Comparison of ENCODE assay signal across 21 cellular contexts in genomic region chr19:39805120-39805519, GRCh38. TPM values are rescaled to one million over a fixed set of nuclear protein-coding genes. Genes with fewer than 3 reads are reported as not detected.
DNase-seq lines count a peak whose midpoint lies in the region; ATAC-seq and TF ChIP-seq lines count a peak whose summit lies in the region.
"Had no signal": no experiment of that assay in that cellular context is flagged by ENCODE, and none has a peak within 500 bp of the region (broad histone marks: within the 10 kb centered on the region; RNA-seq: fewer than 3 reads in every experiment).

No MANE protein-coding gene starts in this region.

- dilution Hi-C loops in IMR-90 (cut with HindIII; ENCODE audit: low sequenced_read_pairs, unreplicated experiment): no loop called here

- H4K91ac ChIP-seq in IMR-90 (ENCODE audit: insufficient read depth, low read depth, low read length): no peak overlapping the region

- no peak for TF ChIP-seq POLR2A in IMR-90 (IDR thresholded peaks at IDR 0.05; ENCODE audit: low read depth, low read length)
- no peak for TF ChIP-seq POLR2A in gastroesophageal sphincter (IDR thresholded peaks at IDR 0.05)

- no peak overlapping the region for H2AK5ac ChIP-seq in IMR-90 (ENCODE audit: low read depth, low read length)

- in situ Hi-C loops in IMR-90 (cut with MboI; ENCODE audit: low sequenced_read_pairs): no loop called here
- in situ Hi-C loops in brain microvascular endothelial cell (cut with HindIII; ENCODE audit: low pct_ligation_motif_present, low sequenced_read_pairs): no loop called here

- POLR2A ChIA-PET in IMR-90 (lab: Charles Lee; ENCODE audit: unreplicated experiment): no interaction called here

- no peak overlapping the region for H2BK120ac ChIP-seq in IMR-90 (ENCODE audit: low read depth, low read length)

- no peak overlapping the region for H2BK15ac ChIP-seq in IMR-90 (ENCODE audit: low read depth, low read length)

- H4K20me1 ChIP-seq in IMR-90 (ENCODE audit: insufficient read depth, low read length): no peaks in the 10 kb centered on the region; the same call in 1 of the 2 replicates

- TF ChIP-seq CTCF in IMR-90 (conservative IDR thresholded peaks at IDR 0.05; ENCODE audit: low read depth, low read length): no peak
- no peak for TF ChIP-seq CTCF in brain microvascular endothelial cell (IDR thresholded peaks at IDR 0.05; ENCODE audit: low read depth, low read length, missing control alignments)
- no peak for TF ChIP-seq CTCF in psoas muscle (IDR thresholded peaks at IDR 0.05)
- no peak for TF ChIP-seq CTCF in gastroesophageal sphincter (IDR thresholded peaks at IDR 0.05)

- DNase-seq in NCI-H345 (lab: John Stamatoyannopoulos, UW) (peak; percentile 23), NCI-H345 treated with DMSO at 0.1 percent for 48 hours (lab: John Stamatoyannopoulos, UW; ENCODE audit: unreplicated experiment) (no peak), IMR-90 (peak; percentile 15), brain microvascular endothelial cell (peak; percentile 5), psoas muscle (peak in 1 of 2 donors; percentile 21), NCI-H1694 treated with DMSO at 0.1 percent for 48 hours (lab: John Stamatoyannopoulos, UW) (no peak), Kasumi-1 (lab: John Stamatoyannopoulos, UW) (no peak)
- DNase-seq: 8988T; CD4-positive, alpha-beta memory T cell; DMS79 treated with DMSO at 0.1 percent for 48 hours; GDM1; NCI-H1436 treated with DMSO at 0.1 percent for 48 hours; NCI-H2227 treated with DMSO at 0.1 percent for 48 hours; NCI-H526 treated with DMSO at 0.1 percent for 48 hours had no signal

- no peak overlapping the region for H3K18ac ChIP-seq in IMR-90 (ENCODE audit: low read depth, low read length)

- no peaks in the 10 kb centered on the region for H3K4me1 ChIP-seq in IMR-90 (ENCODE audit: control insufficient read depth, insufficient read depth, low read length)
- peaks cover 14% of the 10 kb centered on the region for H3K4me1 ChIP-seq in psoas muscle
- no peaks in the 10 kb centered on the region for H3K4me1 ChIP-seq in gastroesophageal sphincter

- no peak overlapping the region for H3K4me2 ChIP-seq in IMR-90 (ENCODE audit: low read depth, low read length)
- H3K4me2 ChIP-seq: GM23338 had no signal

- no peak overlapping the region for H4K5ac ChIP-seq in IMR-90 (ENCODE audit: low read depth, low read length)

- H3K9me3 ChIP-seq in IMR-90 (ENCODE audit: control insufficient read depth, insufficient read depth, low read length) (peaks cover 2% of the 10 kb centered on the region; the same call in 1 of the 2 replicates), psoas muscle (peaks cover 11% of the 10 kb centered on the region), gastroesophageal sphincter (no peaks in the 10 kb centered on the region)

- H3K4me3 ChIP-seq in IMR-90 (ENCODE audit: insufficient read depth, low read depth, low read length) (no peak overlapping the region), brain microvascular endothelial cell (ENCODE audit: low read depth, low read length) (no peak overlapping the region), psoas muscle (no peak overlapping the region), gastroesophageal sphincter (no peak overlapping the region)
- H3K4me3 ChIP-seq: GM12878, GM23338, SK-N-MC had no signal

- no peak overlapping the region for H2BK20ac ChIP-seq in IMR-90 (ENCODE audit: low read depth, low read length)

- H3K27ac ChIP-seq in IMR-90 (ENCODE audit: insufficient read depth, low read length): no peak overlapping the region
- no peak overlapping the region for H3K27ac ChIP-seq in brain microvascular endothelial cell
- peak overlapping the region; percentile 78 for H3K27ac ChIP-seq in psoas muscle
- H3K27ac ChIP-seq in gastroesophageal sphincter: no peak overlapping the region
- H3K27ac ChIP-seq: RWPE1, SK-N-MC had no signal

- H3K9ac ChIP-seq in IMR-90 (ENCODE audit: low read depth, low read length): no peak overlapping the region

- TF ChIP-seq EP300 in gastroesophageal sphincter (IDR thresholded peaks at IDR 0.05): no peak

- H3K14ac ChIP-seq in IMR-90 (replicated peaks; ENCODE audit: low read depth, low read length): no peak overlapping the region

- no peak overlapping the region for H2AK9ac ChIP-seq in IMR-90 (replicated peaks; ENCODE audit: low read depth, low read length, poor library complexity)

- no peak for ATAC-seq in IMR-90 (ENCODE audit: low read depth)
- ATAC-seq in psoas muscle: peak in 1 of 4 donors; percentile 9
- no peak for ATAC-seq in gastroesophageal sphincter
- ATAC-seq: GM12878, GM23338, HCT116 had no signal

- BruUV-seq in IMR-90 (replicated peaks; lab: Mats Ljungman, UMichigan): no TSS peak

- CTCF ChIA-PET in IMR-90 (lab: Yijun Ruan, JAX): interaction anchor here (0.8 kb wide), 1 partner anchor 12 kb away, joined by 3 read pairs; no protein-coding TSS in a partner anchor

- H3K79me1 ChIP-seq in IMR-90 (ENCODE audit: low read depth in 1 of 2, low read length in 2 of 2): no peaks in the 10 kb centered on the region

- H4K8ac ChIP-seq in IMR-90 (ENCODE audit: low read depth in 2 of 2, low read length in 2 of 2): no peak overlapping the region

- H3K56ac ChIP-seq in IMR-90 (ENCODE audit: extremely low read depth, insufficient read depth, low read length): no peak overlapping the region

- no peaks in the 10 kb centered on the region for H3K36me3 ChIP-seq in IMR-90 (ENCODE audit: control insufficient read depth, insufficient read depth, low read length)
- H3K36me3 ChIP-seq in brain microvascular endothelial cell (replicated peaks): no peaks in the 10 kb centered on the region
- no peaks in the 10 kb centered on the region for H3K36me3 ChIP-seq in psoas muscle (ENCODE audit: insufficient read depth in 1 of 2, low read depth in 1 of 2)
- H3K36me3 ChIP-seq in gastroesophageal sphincter: no peaks in the 10 kb centered on the region

- H3K23ac ChIP-seq in IMR-90 (ENCODE audit: low read depth, low read length): no peak overlapping the region

- H3K9me1 ChIP-seq in IMR-90 (ENCODE audit: insufficient read depth, low read length): no peaks in the 10 kb centered on the region

- H3K4ac ChIP-seq in IMR-90 (ENCODE audit: low read depth, low read length): no peak overlapping the region

- no peak for TF ChIP-seq RAD21 in IMR-90 (IDR thresholded peaks at IDR 0.05; ENCODE audit: low read length)

- H2AFZ ChIP-seq in IMR-90 (replicated peaks; ENCODE audit: low read length, poor library complexity): peak overlapping the region; percentile 1
- H2AFZ ChIP-seq: GM23338 had no signal

- intact Hi-C loops in IMR-90 (cut with micrococcal nuclease): no loop called here
- intact Hi-C loops in psoas muscle (cut with DNase I): no loop called here

- peaks cover 9% of the 10 kb centered on the region; the same call in 1 of the 2 replicates for H3K27me3 ChIP-seq in IMR-90 (ENCODE audit: control insufficient read depth, insufficient read depth, low read length)
- H3K27me3 ChIP-seq in brain microvascular endothelial cell (replicated peaks): no peaks in the 10 kb centered on the region
- no peaks in the 10 kb centered on the region for H3K27me3 ChIP-seq in psoas muscle (ENCODE audit: insufficient read depth in 3 of 3, low read length in 2 of 3)
- peaks cover 14% of the 10 kb centered on the region for H3K27me3 ChIP-seq in gastroesophageal sphincter

- no peak overlapping the region for H2BK5ac ChIP-seq in IMR-90 (ENCODE audit: low read depth, low read length, poor library complexity, severe bottlenecking)

- 0% methylated on average over 1 of the region's 5 CpGs; no CpG with 5 or more reads in 1 of the 2 experiments for WGBS in IMR-90 (ENCODE audit: extremely low coverage in 2 of 2, insufficient read length in 1 of 2), 2 experiments
- WGBS in psoas muscle, 3 donors: 17 to 24% (median 22%) methylated on average over 5 of the region's 5 CpGs
- WGBS in gastroesophageal sphincter (ENCODE audit: low coverage in 1 of 2), 2 donors: 42% methylated on average over 5 of the region's 5 CpGs; no CpG with 5 or more reads in 1 of the 2 donors

TF ChIP-seq in IMR-90, 13 proteins besides CTCF, POLR2A, EP300 and RAD21:
- TF ChIP-seq NFE2L2 (IDR thresholded peaks at IDR 0.05; ENCODE audit: low read depth, low read length) (no peak), MAFK (IDR thresholded peaks at IDR 0.05; ENCODE audit: low read depth, low read length) (no peak)

RNA-seq across cellular contexts. Expression of gene LEUTX, which starts 26.5 kb away (rescaled TPM):
- total RNA-seq in IMR-90 (2012; rRNA removed) (not detected in 2 replicates), psoas muscle (not detected), gastroesophageal sphincter (not detected)
- polyA plus RNA-seq in IMR-90 (2012; rRNA removed) (not detected in 2 replicates), psoas muscle (not detected)
- polyA plus RNA-seq in IMR-90 (2012; cell fraction: cytosol; rRNA removed): not detected in 2 replicates
- polyA plus RNA-seq in IMR-90 (2012; cell fraction: nucleus; rRNA removed; ENCODE audit: low replicate concordance): not detected in 2 replicates
- total RNA-seq: CD4-positive, alpha-beta memory T cell; GM12878; GM23338 had no signal
- polyA plus RNA-seq: BJ; CD4-positive, alpha-beta memory T cell; GM23338 had no signal

RNA-seq across cellular contexts. Expression of gene DYRK1B, which starts 28.8 kb away (rescaled TPM):
- total RNA-seq in IMR-90 (2012; rRNA removed) (2.7 and 3.6 TPM in 2 replicates), psoas muscle (100 to 1,000 TPM in 2 of 4 donors, 10 to 100 TPM in 2; 64.5 to 157 (median 109) TPM), gastroesophageal sphincter (10 to 100 TPM in 2 of 4 donors, 1 to 10 TPM in 2; 8.6 to 19.4 (median 11.4) TPM)
- polyA plus RNA-seq in IMR-90 (2012; rRNA removed) (10.2 and 11.4 TPM in 2 replicates), psoas muscle (10 to 100 TPM; 11.1 to 46.4 (median 35.3) TPM)
- polyA plus RNA-seq in IMR-90 (2012; cell fraction: cytosol; rRNA removed): 10.2 and 18.8 TPM in 2 replicates
- polyA plus RNA-seq in IMR-90 (2012; cell fraction: nucleus; rRNA removed; ENCODE audit: low replicate concordance): 34.3 and 52.3 TPM in 2 replicates

RNA-seq across cellular contexts. Expression of gene FBL, which starts 41.1 kb away (rescaled TPM):
- total RNA-seq in IMR-90 (2012; rRNA removed) (211 and 259 TPM in 2 replicates), psoas muscle (100 to 1,000 TPM in 3 of 4 donors, 10 to 100 TPM in 1; 70.3 to 150 (median 114) TPM), gastroesophageal sphincter (100 to 1,000 TPM in 1 of 4 donors, 10 to 100 TPM in 3; 72.5 to 105 (median 89.1) TPM)
- polyA plus RNA-seq in IMR-90 (2012; rRNA removed) (405 and 446 TPM in 2 replicates), psoas muscle (100 to 1,000 TPM; 142 to 267 (median 162) TPM)
- 291 and 322 TPM in 2 replicates for polyA plus RNA-seq in IMR-90 (2012; cell fraction: cytosol; rRNA removed)
- polyA plus RNA-seq in IMR-90 (2012; cell fraction: nucleus; rRNA removed; ENCODE audit: low replicate concordance): 96.8 and 135 TPM in 2 replicates

Comparison
In these comparisons a context has a peak if more than half of its experiments do, and no peak if none do; other contexts are left out.
1. DNase-seq: peak in NCI-H345 (single experiment), IMR-90 (single experiment) and brain microvascular endothelial cell (single experiment); none in NCI-H345 treated with DMSO at 0.1 percent for 48 hours (single experiment), NCI-H1694 treated with DMSO at 0.1 percent for 48 hours (single experiment) and Kasumi-1 (0 of 2).